In the genomic region with DNA sequence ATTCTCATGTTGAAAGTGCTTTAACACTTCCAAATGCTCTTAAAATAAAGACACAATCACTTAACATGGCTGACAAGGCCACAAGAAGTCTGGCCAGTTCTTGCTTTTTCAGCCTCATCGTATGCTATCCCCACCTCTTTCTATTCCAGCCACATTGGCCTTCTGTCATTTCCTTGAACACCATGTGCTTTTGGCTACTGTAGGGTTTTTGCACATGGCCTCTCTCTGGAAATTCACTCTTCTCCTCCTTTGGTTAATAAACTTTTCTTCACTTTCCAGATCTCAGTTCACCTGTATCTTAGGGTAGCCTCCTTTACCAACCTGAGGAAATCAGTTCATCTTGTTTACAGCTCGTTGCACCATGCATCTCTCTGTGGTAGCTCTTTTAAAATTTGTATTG, we compare ENCODE assay signal across 11 cellular contexts.
"Had no signal": no experiment of that assay in that cellular context is flagged by ENCODE, and none has a peak within 500 bp of the region (broad histone marks: within the 10 kb centered on the region; RNA-seq: fewer than 3 reads in every experiment).

No MANE protein-coding gene starts in this region.

- H3K36me3 ChIP-seq: HAP-1 had no signal

- H3K4me1 ChIP-seq: HAP-1 had no signal

- H3K4me3 ChIP-seq: GM23248, GM23338, HAP-1 had no signal

- H3K4me2 ChIP-seq: GM23338 had no signal

- ATAC-seq: GM23338, HCT116 had no signal

- H3K27ac ChIP-seq: GM23248 had no signal

- FAIRE-seq: H1, H54 had no signal

- H3K9me3 ChIP-seq: HAP-1 had no signal

- H3K9ac ChIP-seq: GM23248 had no signal

- H2AFZ ChIP-seq: GM23248, GM23338 had no signal

- DNase-seq: GM23248, GOT3, H7, H9, HCEC 1CT, HFFc6 had no signal
